ENCODE assay signal across 1 cellular context in the genomic region with DNA sequence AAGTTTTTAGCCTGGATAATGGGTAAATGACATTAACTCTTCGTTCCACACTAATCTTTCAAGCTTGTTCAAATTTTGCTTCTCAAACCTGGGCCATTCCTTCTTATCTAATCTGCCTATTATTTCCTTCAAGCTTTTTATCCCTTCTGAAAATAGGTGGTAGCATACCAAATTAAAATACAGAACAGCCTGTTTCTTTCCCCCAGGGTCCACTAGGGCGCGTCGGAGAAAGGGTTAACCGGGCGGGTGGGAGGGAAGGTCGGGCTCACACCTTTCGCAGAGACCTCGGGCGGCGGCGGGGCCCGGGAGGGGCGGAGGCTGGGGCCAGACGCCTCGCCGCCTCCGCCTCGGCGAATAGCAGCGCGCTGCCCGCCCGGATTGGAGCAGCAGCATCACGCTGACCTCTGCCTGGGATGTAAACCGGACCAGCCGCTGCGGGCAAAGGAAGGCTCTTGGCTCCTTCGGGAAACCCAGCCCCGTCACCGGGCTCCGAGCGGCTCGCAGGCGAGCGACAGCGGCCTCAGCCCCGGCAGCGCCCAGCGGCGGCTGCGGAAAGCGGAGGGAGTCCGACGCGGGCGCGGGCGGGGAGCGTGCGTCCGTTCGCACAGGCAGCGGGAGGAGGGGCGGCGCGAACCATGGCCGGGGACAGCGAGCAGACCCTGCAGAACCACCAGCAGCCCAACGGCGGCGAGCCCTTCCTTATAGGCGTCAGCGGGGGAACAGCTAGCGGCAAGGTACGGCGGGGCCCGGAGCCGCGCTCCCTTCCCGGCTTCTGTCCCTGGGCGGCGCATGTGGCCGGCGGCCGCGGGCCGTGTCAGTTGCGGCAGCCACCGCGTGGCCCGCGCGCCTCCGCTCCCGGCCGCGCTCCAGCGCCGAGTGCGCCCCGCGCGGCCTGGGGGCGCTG.
TF ChIP-seq lines count a peak whose summit lies in the region.

TSS of gene UCK2 (plus strand) at position 416 of the 904 bp plus-strand sequence. CDS start at position 636, 220 bp downstream.

TF ChIP-seq in K562, 482 proteins besides CTCF, POLR2A, EP300 and RAD21 (continued from another document and continues in another):
- no peak for TF ChIP-seq SREBF1 (IDR thresholded peaks at IDR 0.05; ENCODE audit: borderline replicate concordance, low read depth, low read length)
- no peak for TF ChIP-seq ZBTB8A (IDR thresholded peaks at IDR 0.05; ENCODE audit: partially characterized antibody)
- TF ChIP-seq MECOM (CRISPR knock-in tag; IDR thresholded peaks at IDR 0.05), result no peak
- TF ChIP-seq TOE1 (IDR thresholded peaks at IDR 0.05; ENCODE audit: borderline replicate concordance), result no peak
- TF ChIP-seq TOE1 (CRISPR knock-in tag; IDR thresholded peaks at IDR 0.05; ENCODE audit: borderline replicate concordance, low read depth), result 0 out of 2 replicates have a peak, but pooled peaks have one; percentile 67
- TF ChIP-seq ZFX (CRISPR knock-in tag; IDR thresholded peaks at IDR 0.05), result peak; percentile 82
- TF ChIP-seq GATA2 (CRISPR knock-in tag; IDR thresholded peaks at IDR 0.05), result no peak
- TF ChIP-seq, protein P1, sequence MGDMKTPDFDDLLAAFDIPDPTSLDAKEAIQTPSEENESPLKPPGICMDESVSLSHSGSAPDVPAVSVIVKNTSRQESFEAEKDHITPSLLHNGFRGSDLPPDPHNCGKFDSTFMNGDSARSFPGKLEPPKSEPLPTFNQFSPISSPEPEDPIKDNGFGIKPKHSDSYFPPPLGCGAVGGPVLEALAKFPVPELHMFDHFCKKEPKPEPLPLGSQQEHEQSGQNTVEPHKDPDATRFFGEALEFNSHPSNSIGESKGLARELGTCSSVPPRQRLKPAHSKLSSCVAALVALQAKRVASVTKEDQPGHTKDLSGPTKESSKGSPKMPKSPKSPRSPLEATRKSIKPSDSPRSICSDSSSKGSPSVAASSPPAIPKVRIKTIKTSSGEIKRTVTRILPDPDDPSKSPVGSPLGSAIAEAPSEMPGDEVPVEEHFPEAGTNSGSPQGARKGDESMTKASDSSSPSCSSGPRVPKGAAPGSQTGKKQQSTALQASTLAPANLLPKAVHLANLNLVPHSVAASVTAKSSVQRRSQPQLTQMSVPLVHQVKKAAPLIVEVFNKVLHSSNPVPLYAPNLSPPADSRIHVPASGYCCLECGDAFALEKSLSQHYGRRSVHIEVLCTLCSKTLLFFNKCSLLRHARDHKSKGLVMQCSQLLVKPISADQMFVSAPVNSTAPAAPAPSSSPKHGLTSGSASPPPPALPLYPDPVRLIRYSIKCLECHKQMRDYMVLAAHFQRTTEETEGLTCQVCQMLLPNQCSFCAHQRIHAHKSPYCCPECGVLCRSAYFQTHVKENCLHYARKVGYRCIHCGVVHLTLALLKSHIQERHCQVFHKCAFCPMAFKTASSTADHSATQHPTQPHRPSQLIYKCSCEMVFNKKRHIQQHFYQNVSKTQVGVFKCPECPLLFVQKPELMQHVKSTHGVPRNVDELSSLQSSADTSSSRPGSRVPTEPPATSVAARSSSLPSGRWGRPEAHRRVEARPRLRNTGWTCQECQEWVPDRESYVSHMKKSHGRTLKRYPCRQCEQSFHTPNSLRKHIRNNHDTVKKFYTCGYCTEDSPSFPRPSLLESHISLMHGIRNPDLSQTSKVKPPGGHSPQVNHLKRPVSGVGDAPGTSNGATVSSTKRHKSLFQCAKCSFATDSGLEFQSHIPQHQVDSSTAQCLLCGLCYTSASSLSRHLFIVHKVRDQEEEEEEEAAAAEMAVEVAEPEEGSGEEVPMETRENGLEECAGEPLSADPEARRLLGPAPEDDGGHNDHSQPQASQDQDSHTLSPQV (IDR thresholded peaks at IDR 0.05), result peak; percentile 79; the same call in 1 of the 2 replicates
- TF ChIP-seq, protein P2, sequence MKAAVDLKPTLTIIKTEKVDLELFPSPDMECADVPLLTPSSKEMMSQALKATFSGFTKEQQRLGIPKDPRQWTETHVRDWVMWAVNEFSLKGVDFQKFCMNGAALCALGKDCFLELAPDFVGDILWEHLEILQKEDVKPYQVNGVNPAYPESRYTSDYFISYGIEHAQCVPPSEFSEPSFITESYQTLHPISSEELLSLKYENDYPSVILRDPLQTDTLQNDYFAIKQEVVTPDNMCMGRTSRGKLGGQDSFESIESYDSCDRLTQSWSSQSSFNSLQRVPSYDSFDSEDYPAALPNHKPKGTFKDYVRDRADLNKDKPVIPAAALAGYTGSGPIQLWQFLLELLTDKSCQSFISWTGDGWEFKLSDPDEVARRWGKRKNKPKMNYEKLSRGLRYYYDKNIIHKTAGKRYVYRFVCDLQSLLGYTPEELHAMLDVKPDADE (conservative IDR thresholded peaks at IDR 0.05; ENCODE audit: control insufficient read depth, low read depth, low read length), result peak; percentile 52
- TF ChIP-seq CXXC5 (CRISPR knock-in tag; IDR thresholded peaks at IDR 0.05), result peak; percentile 96
- TF ChIP-seq HNRNPUL1 (IDR thresholded peaks at IDR 0.05; ENCODE audit: low read length), result no peak
- no peak for TF ChIP-seq THAP7 (CRISPR knock-in tag; IDR thresholded peaks at IDR 0.05)
- no peak for TF ChIP-seq SREBF2 (CRISPR knock-in tag; IDR thresholded peaks at IDR 0.05)
- TF ChIP-seq, protein P3, sequence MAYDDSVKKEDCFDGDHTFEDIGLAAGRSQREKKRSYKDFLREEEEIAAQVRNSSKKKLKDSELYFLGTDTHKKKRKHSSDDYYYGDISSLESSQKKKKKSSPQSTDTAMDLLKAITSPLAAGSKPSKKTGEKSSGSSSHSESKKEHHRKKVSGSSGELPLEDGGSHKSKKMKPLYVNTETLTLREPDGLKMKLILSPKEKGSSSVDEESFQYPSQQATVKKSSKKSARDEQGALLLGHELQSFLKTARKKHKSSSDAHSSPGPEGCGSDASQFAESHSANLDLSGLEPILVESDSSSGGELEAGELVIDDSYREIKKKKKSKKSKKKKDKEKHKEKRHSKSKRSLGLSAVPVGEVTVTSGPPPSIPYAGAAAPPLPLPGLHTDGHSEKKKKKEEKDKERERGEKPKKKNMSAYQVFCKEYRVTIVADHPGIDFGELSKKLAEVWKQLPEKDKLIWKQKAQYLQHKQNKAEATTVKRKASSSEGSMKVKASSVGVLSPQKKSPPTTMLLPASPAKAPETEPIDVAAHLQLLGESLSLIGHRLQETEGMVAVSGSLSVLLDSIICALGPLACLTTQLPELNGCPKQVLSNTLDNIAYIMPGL (CRISPR knock-in tag; IDR thresholded peaks at IDR 0.05), result peak; percentile 83
- no peak for TF ChIP-seq KAT2B (IDR thresholded peaks at IDR 0.05; ENCODE audit: low read depth, low read length)
- TF ChIP-seq ZNF507 (tag; conservative IDR thresholded peaks at IDR 0.05), result no peak
- TF ChIP-seq BCOR (IDR thresholded peaks at IDR 0.05), result no peak
- 0 out of 2 replicates have a peak, but pooled peaks have one; percentile 15 for TF ChIP-seq ZBTB12 (CRISPR knock-in tag; IDR thresholded peaks at IDR 0.05)
- TF ChIP-seq ZNF253 (CRISPR knock-in tag; conservative IDR thresholded peaks at IDR 0.05), result no peak
- TF ChIP-seq, protein P4, sequence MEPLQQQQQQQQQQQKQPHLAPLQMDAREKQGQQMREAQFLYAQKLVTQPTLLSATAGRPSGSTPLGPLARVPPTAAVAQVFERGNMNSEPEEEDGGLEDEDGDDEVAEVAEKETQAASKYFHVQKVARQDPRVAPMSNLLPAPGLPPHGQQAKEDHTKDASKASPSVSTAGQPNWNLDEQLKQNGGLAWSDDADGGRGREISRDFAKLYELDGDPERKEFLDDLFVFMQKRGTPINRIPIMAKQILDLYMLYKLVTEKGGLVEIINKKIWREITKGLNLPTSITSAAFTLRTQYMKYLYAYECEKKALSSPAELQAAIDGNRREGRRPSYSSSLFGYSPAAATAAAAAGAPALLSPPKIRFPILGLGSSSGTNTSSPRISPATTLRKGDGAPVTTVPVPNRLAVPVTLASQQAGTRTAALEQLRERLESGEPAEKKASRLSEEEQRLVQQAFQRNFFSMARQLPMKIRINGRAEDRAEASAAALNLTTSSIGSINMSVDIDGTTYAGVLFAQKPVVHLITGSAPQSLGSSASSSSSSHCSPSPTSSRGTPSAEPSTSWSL (CRISPR knock-in tag; IDR thresholded peaks at IDR 0.05; ENCODE audit: borderline replicate concordance), result 0 out of 2 replicates have a peak, but pooled peaks have one; percentile 72
- TF ChIP-seq FOXK1 (CRISPR knock-in tag; IDR thresholded peaks at IDR 0.05; ENCODE audit: borderline replicate concordance), result no peak
- TF ChIP-seq MBD1 (CRISPR knock-in tag; IDR thresholded peaks at IDR 0.05), result no peak
- no peak for TF ChIP-seq SMAD2 (IDR thresholded peaks at IDR 0.05; ENCODE audit: low read depth, low read length)
- TF ChIP-seq NFRKB (IDR thresholded peaks at IDR 0.05; ENCODE audit: low read depth), result no peak
- no peak for TF ChIP-seq SNIP1 (IDR thresholded peaks at IDR 0.05; ENCODE audit: low read depth)
- peak; percentile 48 for TF ChIP-seq KDM5B (IDR thresholded peaks at IDR 0.05; ENCODE audit: insufficient replicate concordance, low read depth, low read length)
- TF ChIP-seq, protein P5, sequence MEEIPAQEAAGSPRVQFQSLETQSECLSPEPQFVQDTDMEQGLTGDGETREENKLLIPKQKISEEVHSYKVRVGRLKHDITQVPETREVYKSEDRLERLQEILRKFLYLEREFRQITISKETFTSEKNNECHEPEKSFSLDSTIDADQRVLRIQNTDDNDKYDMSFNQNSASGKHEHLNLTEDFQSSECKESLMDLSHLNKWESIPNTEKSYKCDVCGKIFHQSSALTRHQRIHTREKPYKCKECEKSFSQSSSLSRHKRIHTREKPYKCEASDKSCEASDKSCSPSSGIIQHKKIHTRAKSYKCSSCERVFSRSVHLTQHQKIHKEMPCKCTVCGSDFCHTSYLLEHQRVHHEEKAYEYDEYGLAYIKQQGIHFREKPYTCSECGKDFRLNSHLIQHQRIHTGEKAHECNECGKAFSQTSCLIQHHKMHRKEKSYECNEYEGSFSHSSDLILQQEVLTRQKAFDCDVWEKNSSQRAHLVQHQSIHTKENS (CRISPR knock-in tag; IDR thresholded peaks at IDR 0.05), result no peak
- no peak for TF ChIP-seq ZNF668 (CRISPR knock-in tag; IDR thresholded peaks at IDR 0.05)
- TF ChIP-seq ZNF436 (CRISPR knock-in tag; IDR thresholded peaks at IDR 0.05), result no peak
- no peak for TF ChIP-seq CEBPB (tag; IDR thresholded peaks at IDR 0.05)
- TF ChIP-seq CBFA2T3 (IDR thresholded peaks at IDR 0.05), result no peak
- no peak; the same call in 1 of the 2 replicates for TF ChIP-seq CEBPG (CRISPR knock-in tag; IDR thresholded peaks at IDR 0.05)
- TF ChIP-seq CEBPG (tag; conservative IDR thresholded peaks at IDR 0.05 in 1 of 2, IDR thresholded peaks at IDR 0.05 in 1 of 2), result peak in 1 of 2 experiments; percentile 45; a peak in 1 of 4 replicates
- no peak for TF ChIP-seq ZNF133 (CRISPR knock-in tag; IDR thresholded peaks at IDR 0.05)
- no peak for TF ChIP-seq HEY1 (CRISPR knock-in tag; IDR thresholded peaks at IDR 0.05; ENCODE audit: borderline replicate concordance)
- TF ChIP-seq, protein P6, sequence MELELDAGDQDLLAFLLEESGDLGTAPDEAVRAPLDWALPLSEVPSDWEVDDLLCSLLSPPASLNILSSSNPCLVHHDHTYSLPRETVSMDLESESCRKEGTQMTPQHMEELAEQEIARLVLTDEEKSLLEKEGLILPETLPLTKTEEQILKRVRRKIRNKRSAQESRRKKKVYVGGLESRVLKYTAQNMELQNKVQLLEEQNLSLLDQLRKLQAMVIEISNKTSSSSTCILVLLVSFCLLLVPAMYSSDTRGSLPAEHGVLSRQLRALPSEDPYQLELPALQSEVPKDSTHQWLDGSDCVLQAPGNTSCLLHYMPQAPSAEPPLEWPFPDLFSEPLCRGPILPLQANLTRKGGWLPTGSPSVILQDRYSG (tag; conservative IDR thresholded peaks at IDR 0.05; ENCODE audit: low read depth), result no peak
